ENCODE assay signal across 16 cellular contexts in the genomic region with DNA sequence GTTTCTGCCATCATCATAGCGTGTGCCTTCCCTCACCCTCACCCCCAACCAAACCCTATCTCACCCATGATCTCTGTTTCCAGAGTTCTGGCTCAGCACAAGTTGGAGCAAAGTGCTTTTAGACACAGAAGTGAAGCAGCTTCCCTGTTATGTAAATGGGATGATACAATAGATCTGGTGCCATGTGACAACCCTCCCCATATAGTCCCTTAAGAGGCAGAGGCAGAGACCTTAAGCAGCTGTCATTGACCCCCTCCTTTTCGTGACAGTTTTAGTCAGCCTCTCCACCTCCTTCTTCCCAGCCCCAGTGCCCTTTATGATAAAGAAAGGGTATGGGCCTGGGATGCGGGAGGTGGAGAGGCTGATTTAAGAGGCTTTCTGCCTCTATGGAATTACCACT. TPM values are rescaled to one million over a fixed set of nuclear protein-coding genes. Genes with fewer than 3 reads are reported as not detected.
DNase-seq lines count a peak whose midpoint lies in the region; ATAC-seq, FAIRE-seq and TF ChIP-seq lines count a peak whose summit lies in the region.
"Had no signal": no experiment of that assay in that cellular context is flagged by ENCODE, and none has a peak within 500 bp of the region (broad histone marks: within the 10 kb centered on the region; RNA-seq: fewer than 3 reads in every experiment).

No MANE protein-coding gene starts in this region.

- DNase-seq in GM23338 (ENCODE audit: low spot score), result no peak
- peak; percentile 13 for DNase-seq in NT2/D1 (ENCODE audit: low read depth, low spot score)
- DNase-seq in H1 (ENCODE audit: low read depth in 1 of 2, low spot score in 2 of 2), result no peak
- DNase-seq in neural progenitor cell (ENCODE audit: low spot score), result no peak
- no peak for DNase-seq in substantia nigra (lab: John Stamatoyannopoulos, UW)
- DNase-seq in activated CD8-positive, alpha-beta memory T cell treated with anti-CD3 and anti-CD28 coated beads, Interleukin-2, amount 10 ng/mL, durations not matched to agents 7 days and 5 days, result no peak
- no peak for DNase-seq in mucosa of descending colon
- DNase-seq: CD8-positive, alpha-beta T cell; COR-L47; DND-41; GF-D8 had no signal

- peak overlapping the region; percentile 84 for H2AFZ ChIP-seq in GM23338
- H2AFZ ChIP-seq in H1 (ENCODE audit: low read length), result peak overlapping the region; percentile 93
- peak overlapping the region; percentile 72 for H2AFZ ChIP-seq in neural progenitor cell (replicated peaks)

- H3K23ac ChIP-seq in H1 (ENCODE audit: insufficient read length), result no peak overlapping the region

- POLR2A ChIA-PET in H1 (lab: Charles Lee; ENCODE audit: partially characterized antibody), result interaction anchor here (0.6 kb wide), 1 partner anchor 41 kb away, joined by 3 read pairs; the partner anchor contains the start of gene MED13

- no peak overlapping the region for H2BK15ac ChIP-seq in H1 (ENCODE audit: low read length)

- H3K79me2 ChIP-seq in GM23338 (replicated peaks; ENCODE audit: insufficient read depth) (no peaks in the 10 kb centered on the region), H1 (ENCODE audit: control insufficient read depth in 1 of 2, insufficient read depth in 2 of 2, low read length in 2 of 2) (no peaks in the 10 kb centered on the region), neural progenitor cell (ENCODE audit: low read depth) (no peaks in the 10 kb centered on the region)

- no peaks in the 10 kb centered on the region for H3K23me2 ChIP-seq in H1 (ENCODE audit: low read depth, low read length)

- no peak overlapping the region for H3K14ac ChIP-seq in H1 (ENCODE audit: insufficient read length)

- H3K27ac Mint-ChIP-seq in GM23338, result no peak overlapping the region
- no peak overlapping the region for H3K27ac Mint-ChIP-seq in neural progenitor cell
- H3K27ac Mint-ChIP-seq in activated CD8-positive, alpha-beta memory T cell treated with anti-CD3 and anti-CD28 coated beads, Interleukin-2, amount 10 ng/mL, durations not matched to agents 7 days and 5 days, result no peak overlapping the region
- H3K27ac Mint-ChIP-seq: CD8-positive, alpha-beta T cell had no signal

- H3K9me3 ChIP-seq in NT2/D1 (ENCODE audit: insufficient read depth, low read length) (no peaks in the 10 kb centered on the region), H1 (ENCODE audit: insufficient read depth in 2 of 2, low read depth in 1 of 2, low read length in 1 of 2) (no peaks in the 10 kb centered on the region), neural progenitor cell (ENCODE audit: low read depth) (no peaks in the 10 kb centered on the region), mucosa of descending colon (no peaks in the 10 kb centered on the region)
- H3K9me3 ChIP-seq: A549 had no signal

- intact Hi-C loops in mucosa of descending colon (cut with DNase I, micrococcal nuclease), result no loop called here

- no peak overlapping the region for H3K9ac ChIP-seq in NT2/D1 (ENCODE audit: insufficient read length, low read depth)
- peak overlapping the region in 1 of 4 experiments; percentile 14; a peak in 2 of 7 replicates for H3K9ac ChIP-seq in H1 (replicated peaks in 1 of 4; ENCODE audit: extremely low read depth in 1 of 4, low read depth in 3 of 4, low read length in 3 of 4)
- H3K9ac ChIP-seq in neural progenitor cell, result no peak overlapping the region

- H3K4me1 ChIP-seq in GM23338 (ENCODE audit: insufficient read depth) (no peaks in the 10 kb centered on the region; the same call in 1 of the 2 replicates), NT2/D1 (ENCODE audit: insufficient read depth, insufficient read length) (no peaks in the 10 kb centered on the region), H1 (replicated peaks in 1 of 4; ENCODE audit: control insufficient read depth in 3 of 4, insufficient read depth in 4 of 4, low read length in 3 of 4) (peaks cover 0 to 8% (median 0%) of the 10 kb centered on the region in 4 experiments; a peak in 2 of 7 replicates), neural progenitor cell (no peaks in the 10 kb centered on the region), mucosa of descending colon (ENCODE audit: low read depth) (peaks cover 5% of the 10 kb centered on the region)

- H3K36me3 ChIP-seq in GM23338 (ENCODE audit: insufficient read depth) (no peaks in the 10 kb centered on the region), NT2/D1 (ENCODE audit: insufficient read depth, insufficient read length, low read length) (no peaks in the 10 kb centered on the region), H1 (ENCODE audit: control insufficient read depth in 2 of 4, insufficient read depth in 4 of 4, low read length in 3 of 4) (no peaks in the 10 kb centered on the region), neural progenitor cell (no peaks in the 10 kb centered on the region), mucosa of descending colon (ENCODE audit: low read depth) (no peaks in the 10 kb centered on the region)

- H3K4ac ChIP-seq in H1 (replicated peaks; ENCODE audit: insufficient read length, low read depth, low read length), result no peak overlapping the region

- no peak overlapping the region for H3K4me3 Mint-ChIP-seq in GM23338
- H3K4me3 Mint-ChIP-seq in neural progenitor cell, result no peak overlapping the region
- H3K4me3 Mint-ChIP-seq in activated CD8-positive, alpha-beta memory T cell treated with anti-CD3 and anti-CD28 coated beads, Interleukin-2, amount 10 ng/mL, durations not matched to agents 7 days and 5 days, result no peak overlapping the region
- H3K4me3 Mint-ChIP-seq: CD14-positive monocyte; CD8-positive, alpha-beta T cell had no signal

- TF ChIP-seq EP300 in H1 (IDR thresholded peaks at IDR 0.05; ENCODE audit: borderline replicate concordance in 1 of 2, low read depth in 2 of 2, low read length in 2 of 2), result no peak

- H2BK12ac ChIP-seq in H1 (ENCODE audit: low read depth, low read length), result no peak overlapping the region

- no peaks in the 10 kb centered on the region for H3F3A ChIP-seq in GM23338 (replicated peaks; ENCODE audit: low read depth)
- H3F3A ChIP-seq in neural progenitor cell (ENCODE audit: low read depth), result no peaks in the 10 kb centered on the region

- no peak overlapping the region for H2BK5ac ChIP-seq in H1 (ENCODE audit: low read depth, low read length)

- H4K20me1 ChIP-seq in GM23338 (replicated peaks; ENCODE audit: insufficient read depth) (no peaks in the 10 kb centered on the region), H1 (replicated peaks in 1 of 2; ENCODE audit: control insufficient read depth in 1 of 2, insufficient read depth in 2 of 2, low read length in 2 of 2) (no peaks in the 10 kb centered on the region), neural progenitor cell (ENCODE audit: low read depth) (no peaks in the 10 kb centered on the region)

- H2BK20ac ChIP-seq in H1 (ENCODE audit: low read length), result no peak overlapping the region

- TF ChIP-seq CTCF in GM23338 (conservative IDR thresholded peaks at IDR 0.05; ENCODE audit: low read depth in 2 of 2), result no peak
- no peak for TF ChIP-seq CTCF in H1 (IDR thresholded peaks at IDR 0.05; ENCODE audit: control extremely low read depth in 1 of 3, insufficient read depth in 1 of 3, low read depth in 1 of 3, low read length in 3 of 3)
- TF ChIP-seq CTCF in neural progenitor cell (IDR thresholded peaks at IDR 0.05), result no peak
- TF ChIP-seq CTCF in mucosa of descending colon (IDR thresholded peaks at IDR 0.05), result no peak

- no peak for TF ChIP-seq POLR2A in H1 (IDR thresholded peaks at IDR 0.05; ENCODE audit: control extremely low read depth in 1 of 2, low read depth in 2 of 2, low read length in 2 of 2)

- no peaks in the 10 kb centered on the region for H3K9me3 Mint-ChIP-seq in GM23338
- H3K9me3 Mint-ChIP-seq in neural progenitor cell, result no peaks in the 10 kb centered on the region
- no peaks in the 10 kb centered on the region for H3K9me3 Mint-ChIP-seq in activated CD8-positive, alpha-beta memory T cell treated with anti-CD3 and anti-CD28 coated beads, Interleukin-2, amount 10 ng/mL, durations not matched to agents 7 days and 5 days (ENCODE audit: low read depth)
- H3K9me3 Mint-ChIP-seq: CD14-positive monocyte; CD8-positive, alpha-beta T cell had no signal

- WGBS in H1 (ENCODE audit: extremely low coverage in 1 of 2, insufficient coverage in 1 of 2, insufficient read length in 1 of 2, insufficient replicate concordance in 2 of 2, low coverage in 1 of 2, low lambda C conversion rate in 2 of 2, missing lambda C conversion rate in 1 of 2), 2 experiments, result 82% methylated on average over 3 of the region's 3 CpGs; no CpG with 5 or more reads in 1 of the 2 experiments

- H3K9me2 ChIP-seq in GM23338 (ENCODE audit: insufficient read depth), result no peaks in the 10 kb centered on the region

- FAIRE-seq in H1 (lab: Jason Lieb, UNC), result no peak
- FAIRE-seq: A549, H54, HTR-8/SVneo had no signal

- H3K36me3 Mint-ChIP-seq in GM23338 (ENCODE audit: low read depth) (no peaks in the 10 kb centered on the region), neural progenitor cell (no peaks in the 10 kb centered on the region)
- no peaks in the 10 kb centered on the region for H3K36me3 Mint-ChIP-seq in activated CD8-positive, alpha-beta memory T cell treated with anti-CD3 and anti-CD28 coated beads, Interleukin-2, amount 10 ng/mL, durations not matched to agents 7 days and 5 days
- H3K36me3 Mint-ChIP-seq: CD14-positive monocyte; CD8-positive, alpha-beta T cell had no signal

- peaks cover 9% of the 10 kb centered on the region; the same call in 2 of the 3 replicates for H3K4me1 Mint-ChIP-seq in GM23338
- H3K4me1 Mint-ChIP-seq in neural progenitor cell, result peaks cover 11% of the 10 kb centered on the region
- H3K4me1 Mint-ChIP-seq in activated CD8-positive, alpha-beta memory T cell treated with anti-CD3 and anti-CD28 coated beads, Interleukin-2, amount 10 ng/mL, durations not matched to agents 7 days and 5 days, result peaks cover 2% of the 10 kb centered on the region
- H3K4me1 Mint-ChIP-seq: CD14-positive monocyte had no signal

- no peak overlapping the region for H4K5ac ChIP-seq in H1 (ENCODE audit: insufficient read length, low read depth, low read length)

- H3K27me3 ChIP-seq in GM23338 (ENCODE audit: insufficient read depth), result no peaks in the 10 kb centered on the region
- H3K27me3 ChIP-seq in NT2/D1 (ENCODE audit: insufficient read depth, insufficient read length), result no peaks in the 10 kb centered on the region
- H3K27me3 ChIP-seq in H1 (replicated peaks in 1 of 4; ENCODE audit: control insufficient read depth in 3 of 4, extremely low read depth in 1 of 4, insufficient read depth in 3 of 4, low read length in 3 of 4), result no peaks in the 10 kb centered on the region
- no peaks in the 10 kb centered on the region for H3K27me3 ChIP-seq in neural progenitor cell

- peaks cover 5% of the 10 kb centered on the region for H3K27me3 Mint-ChIP-seq in GM23338 (ENCODE audit: insufficient read depth, low read depth, poor library complexity)
- H3K27me3 Mint-ChIP-seq in neural progenitor cell (ENCODE audit: insufficient read depth, low read depth), result peaks cover 6% of the 10 kb centered on the region
- no peaks in the 10 kb centered on the region for H3K27me3 Mint-ChIP-seq in activated CD8-positive, alpha-beta memory T cell treated with anti-CD3 and anti-CD28 coated beads, Interleukin-2, amount 10 ng/mL, durations not matched to agents 7 days and 5 days

- H3K18ac ChIP-seq in H1 (ENCODE audit: extremely low read depth, low read length), result no peak overlapping the region

- no peak overlapping the region for H3K4me2 ChIP-seq in GM23338
- no peak overlapping the region for H3K4me2 ChIP-seq in H1 (ENCODE audit: insufficient read depth in 1 of 2, low read depth in 2 of 2, low read length in 2 of 2)
- H3K4me2 ChIP-seq in neural progenitor cell, result no peak overlapping the region
- H3K4me2 ChIP-seq: A549 had no signal

- H3K56ac ChIP-seq in H1 (replicated peaks; ENCODE audit: insufficient read length, low read depth, low read length), result no peak overlapping the region

- ATAC-seq in GM23338 (no peak), mucosa of descending colon (no peak), esophagus mucosa (no peak)
- ATAC-seq in activated CD8-positive, alpha-beta memory T cell treated with anti-CD3 and anti-CD28 coated beads, Interleukin-2, amount 10 ng/mL, durations not matched to agents 7 days and 5 days, result no peak
- ATAC-seq: A549; CD8-positive, alpha-beta T cell had no signal

- TF ChIP-seq RAD21 in H1 (IDR thresholded peaks at IDR 0.05 in 1 of 2, conservative IDR thresholded peaks at IDR 0.05 in 1 of 2; ENCODE audit: low read depth in 2 of 2, low read length in 2 of 2), result no peak

- CTCF ChIA-PET in H1 (lab: Charles Lee; ENCODE audit: partially characterized antibody), result no interaction called here
- CTCF ChIA-PET in activated CD8-positive, alpha-beta memory T cell treated with anti-CD3 and anti-CD28 coated beads, Interleukin-2, amount 10 ng/mL, durations not matched to agents 7 days and 5 days (lab: Charles Lee), result no interaction called here

- no peak overlapping the region for H4K8ac ChIP-seq in H1 (ENCODE audit: extremely low read depth, insufficient read depth, low read length)

- H3K79me1 ChIP-seq in H1 (ENCODE audit: low read depth, low read length), result no peaks in the 10 kb centered on the region

- no peak overlapping the region for H4K91ac ChIP-seq in H1 (replicated peaks; ENCODE audit: insufficient read length, low read length)

- H3K4me3 ChIP-seq in GM23338 (no peak overlapping the region), NT2/D1 (ENCODE audit: insufficient read length, low read depth) (no peak overlapping the region), H1 (ENCODE audit: extremely low read depth in 1 of 4, insufficient read depth in 2 of 4, low read depth in 3 of 4, low read length in 4 of 4) (no peak overlapping the region), neural progenitor cell (no peak overlapping the region), mucosa of descending colon (no peak overlapping the region)
- H3K4me3 ChIP-seq: A549 had no signal

- H3K27ac ChIP-seq in GM23338 (ENCODE audit: low read depth), result no peak overlapping the region
- no peak overlapping the region for H3K27ac ChIP-seq in H1 (ENCODE audit: low read depth, low read length)
- H3K27ac ChIP-seq in neural progenitor cell, result no peak overlapping the region
- no peak overlapping the region for H3K27ac ChIP-seq in substantia nigra (ENCODE audit: low read depth, low read length, poor library complexity, severe bottlenecking)
- H3K27ac ChIP-seq: A549 had no signal

- H2BK120ac ChIP-seq in H1 (replicated peaks; ENCODE audit: low read depth, low read length), result no peak overlapping the region

- no peak overlapping the region for H2AK5ac ChIP-seq in H1 (ENCODE audit: low read depth, low read length)

RNA-seq across cellular contexts. Expression of gene MED13, which starts 40.3 kb away (rescaled TPM):
- 45.8 and 47.1 TPM in 2 replicates for total RNA-seq in GM23338 (2014; rRNA removed; shearing (Covaris generic))
- polyA plus RNA-seq in GM23338 (2016; fragmentation: Nextera tagmentation; extraction: Ambion mirVana) (11.8 and 13.0 TPM in 2 replicates), H1 (2011; rRNA removed) (8.6 and 11.3 TPM in 2 replicates)
- 42.0 and 44.8 TPM in 2 replicates for total RNA-seq in H1 (2021; fragmentation: NEBNext Ultra II Directional; extraction: Animal tissue kit (Norgen Biotek cat#: 25700))
- 11.0 TPM for polyA plus RNA-seq in H1 (2011; cell fraction: cytosol; rRNA removed)
- polyA plus RNA-seq in H1 (2011; cell fraction: nucleus; rRNA removed), result 18.8 TPM
- 9.4 to 14.4 TPM (median 12.3 TPM) in 4 replicates for polyA plus RNA-seq in H1 (2012, experiment 1 of 2)
- 0.72 TPM for polyA plus RNA-seq in H1 (2012, experiment 2 of 2)
- polyA plus RNA-seq in H1 (2013, experiment 1 of 2), result 12.3 TPM
- polyA plus RNA-seq in H1 (2013, experiment 2 of 2), result 11.3 TPM
- 155 and 179 TPM in 2 replicates for polyA minus RNA-seq in H1 (2011; rRNA and poly(A)+ RNA removed)
- 48.3 TPM for polyA minus RNA-seq in H1 (2011; cell fraction: cytosol; rRNA and poly(A)+ RNA removed)
- polyA minus RNA-seq in H1 (2011; cell fraction: nucleus; rRNA and poly(A)+ RNA removed), result 129 TPM
- total RNA-seq in neural progenitor cell (ENCODE audit: low replicate concordance) (50.5 and 59.9 TPM in 2 replicates), mucosa of descending colon (100 to 1,000 TPM in 1 of 3 donors, 10 to 100 TPM in 2; 71.1 to 104 (median 82.4) TPM), esophagus mucosa (43.7 TPM)
- total RNA-seq in activated CD8-positive, alpha-beta memory T cell treated with anti-CD3 and anti-CD28 coated beads, Interleukin-2, amount 10 ng/mL, durations not matched to agents 7 days and 5 days, result 10 to 100 TPM; 52.4 to 63.6 TPM
